ENCODE assay signal across 1 cellular context in genomic region chr1:56627636-56628039, GRCh38.
TF ChIP-seq lines count a peak whose summit lies in the region.

No MANE protein-coding gene starts in this region.

TF ChIP-seq in HepG2, 621 proteins besides CTCF, POLR2A, EP300 and RAD21:
- TF ChIP-seq ZNF383 (CRISPR knock-in tag; IDR thresholded peaks at IDR 0.05; ENCODE audit: borderline replicate concordance), result no peak
- 0 out of 2 replicates have a peak, but pooled peaks have one; percentile 11 for TF ChIP-seq FOSL2 (CRISPR knock-in tag; IDR thresholded peaks at IDR 0.05)
- TF ChIP-seq, protein P1, sequence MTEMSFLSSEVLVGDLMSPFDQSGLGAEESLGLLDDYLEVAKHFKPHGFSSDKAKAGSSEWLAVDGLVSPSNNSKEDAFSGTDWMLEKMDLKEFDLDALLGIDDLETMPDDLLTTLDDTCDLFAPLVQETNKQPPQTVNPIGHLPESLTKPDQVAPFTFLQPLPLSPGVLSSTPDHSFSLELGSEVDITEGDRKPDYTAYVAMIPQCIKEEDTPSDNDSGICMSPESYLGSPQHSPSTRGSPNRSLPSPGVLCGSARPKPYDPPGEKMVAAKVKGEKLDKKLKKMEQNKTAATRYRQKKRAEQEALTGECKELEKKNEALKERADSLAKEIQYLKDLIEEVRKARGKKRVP (CRISPR knock-in tag; IDR thresholded peaks at IDR 0.05), result peak in 1 of 2 experiments; percentile 53; a peak in 2 of 4 replicates
- peak; percentile 58 for TF ChIP-seq NFYC (CRISPR knock-in tag; IDR thresholded peaks at IDR 0.05)
- peak; percentile 64; the same call in 1 of the 2 replicates for TF ChIP-seq FOXA3 (CRISPR knock-in tag; IDR thresholded peaks at IDR 0.05)
- TF ChIP-seq NFYB (CRISPR knock-in tag; IDR thresholded peaks at IDR 0.05), result peak; percentile 31; the same call in 1 of the 2 replicates
- TF ChIP-seq FOXP1 (IDR thresholded peaks at IDR 0.05), result no peak
- peak; percentile 67 for TF ChIP-seq FOXP1 (CRISPR knock-in tag; IDR thresholded peaks at IDR 0.05)
- 0 out of 2 replicates have a peak, but pooled peaks have one; percentile 11 for TF ChIP-seq ARID5B (CRISPR knock-in tag; IDR thresholded peaks at IDR 0.05)
- TF ChIP-seq NBN (conservative IDR thresholded peaks at IDR 0.05), result no peak
- TF ChIP-seq DNMT1 (CRISPR knock-in tag; IDR thresholded peaks at IDR 0.05), result no peak
- TF ChIP-seq USF2 (IDR thresholded peaks at IDR 0.05; ENCODE audit: low read depth, low read length), result peak; percentile 61
- peak; percentile 35; the same call in 1 of the 2 replicates for TF ChIP-seq USF2 (CRISPR knock-in tag; IDR thresholded peaks at IDR 0.05; ENCODE audit: borderline replicate concordance)
- peak; percentile 71; the same call in 1 of the 2 replicates for TF ChIP-seq ZNF12 (CRISPR knock-in tag; IDR thresholded peaks at IDR 0.05)
